28 cellular contexts compared by ENCODE assay signal in the genomic region with DNA sequence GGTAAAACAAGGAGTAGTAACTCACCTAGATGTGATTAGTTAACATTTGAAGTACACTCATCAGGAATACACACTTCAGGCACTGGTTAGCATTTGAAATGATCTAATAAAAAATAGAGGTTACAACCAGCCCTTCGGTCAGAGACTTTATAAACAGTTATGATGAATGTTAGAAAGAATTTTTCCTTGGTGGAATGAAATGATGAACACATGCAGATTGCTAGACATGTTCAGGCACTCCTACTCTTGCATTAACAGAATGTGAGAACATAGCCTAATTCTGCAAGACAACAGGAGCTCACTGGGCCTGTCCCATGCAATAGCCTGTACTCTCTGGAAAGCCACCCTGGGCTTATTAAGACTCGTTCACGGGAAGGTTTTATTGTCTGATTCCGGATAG. TPM values are rescaled to one million over a fixed set of nuclear protein-coding genes. Genes with fewer than 3 reads are reported as not detected.
DNase-seq lines count a peak whose midpoint lies in the region; ATAC-seq and TF ChIP-seq lines count a peak whose summit lies in the region.
"Had no signal": no experiment of that assay in that cellular context is flagged by ENCODE, and none has a peak within 500 bp of the region (broad histone marks: within the 10 kb centered on the region; RNA-seq: fewer than 3 reads in every experiment).

No MANE protein-coding gene starts in this region.

- no peaks in the 10 kb centered on the region for H3K36me3 ChIP-seq in RWPE2 (ENCODE audit: low read depth)
- no peaks in the 10 kb centered on the region for H3K36me3 ChIP-seq in esophagus muscularis mucosa
- H3K36me3 ChIP-seq: Peyer's patch had no signal

- TF ChIP-seq CTCF in RWPE2 (IDR thresholded peaks at IDR 0.05; ENCODE audit: poor library complexity, severe bottlenecking) (no peak), esophagus muscularis mucosa (IDR thresholded peaks at IDR 0.05) (no peak)

- H3K4me1 ChIP-seq in RWPE2 (ENCODE audit: insufficient read depth, poor library complexity, severe bottlenecking) (peaks cover 4% of the 10 kb centered on the region), esophagus muscularis mucosa (no peaks in the 10 kb centered on the region)
- H3K4me1 ChIP-seq: Peyer's patch had no signal

- WGBS in esophagus muscularis mucosa = 36% methylated on average over 4 of the region's 4 CpGs

- TF ChIP-seq EP300 in esophagus muscularis mucosa (IDR thresholded peaks at IDR 0.05) = no peak

- H3K27me3 ChIP-seq in RWPE2 (ENCODE audit: insufficient read depth, poor library complexity, severe bottlenecking) (no peaks in the 10 kb centered on the region), esophagus muscularis mucosa (no peaks in the 10 kb centered on the region)
- H3K27me3 ChIP-seq: Peyer's patch had no signal

- DNase-seq in AG08396 (ENCODE audit: low spot score) = peak; percentile 31
- peak; percentile 41 for DNase-seq in GM03348 (ENCODE audit: low spot score)
- DNase-seq in RWPE2 (ENCODE audit: low spot score) = no peak
- DNase-seq in esophagus muscularis mucosa (ENCODE audit: extremely low spot score) = peak; percentile 29
- no peak for DNase-seq in stimulated activated CD4-positive, alpha-beta T cell treated with anti-CD3 and anti-CD28 coated beads, Interleukin-2, amount 100 ng/mL, for 24 hours
- DNase-seq in NCI-H146 treated with DMSO at 0.1 percent for 48 hours (lab: John Stamatoyannopoulos, UW; ENCODE audit: unreplicated experiment) = no peak
- DNase-seq: C1 segment of cervical spinal cord; CD4-positive, alpha-beta memory T cell; COR-L47; EL; GDM1; KG1; NCI-H1092; NCI-H1436; NCI-H187 treated with DMSO at 0.1 percent for 48 hours; NCI-H2107; NCI-H2227 treated with DMSO at 0.1 percent for 48 hours; NCI-H69; Peyer's patch; SIG-M5; SW 1271 had no signal

- peak; percentile 70 for ATAC-seq in RWPE2 (ENCODE audit: low read depth)
- ATAC-seq in HG03159 (IDR thresholded peaks at IDR 0.05; ENCODE audit: unreplicated experiment) = no peak
- no peak for ATAC-seq in GM21723 (IDR thresholded peaks at IDR 0.05; ENCODE audit: unreplicated experiment)

- no peak overlapping the region for H3K4me3 ChIP-seq in RWPE2 (ENCODE audit: severe bottlenecking)
- H3K4me3 ChIP-seq in esophagus muscularis mucosa = no peak overlapping the region
- H3K4me3 ChIP-seq: Peyer's patch, SK-N-MC had no signal

- intact Hi-C loops in esophagus muscularis mucosa (cut with DNase I) = no loop called here

- no peak for TF ChIP-seq POLR2A in esophagus muscularis mucosa (IDR thresholded peaks at IDR 0.05; ENCODE audit: low read depth)

- H3K27ac ChIP-seq in RWPE2 (ENCODE audit: poor library complexity, severe bottlenecking) (peak overlapping the region; percentile 24), esophagus muscularis mucosa (replicated peaks in 1 of 4) (no peak overlapping the region)
- H3K27ac ChIP-seq: Peyer's patch, SK-N-MC had no signal

- no peaks in the 10 kb centered on the region for H3K9me3 ChIP-seq in RWPE2 (ENCODE audit: severe bottlenecking)
- peaks cover 0 to 25% (median 12%) of the 10 kb centered on the region in 4 donors for H3K9me3 ChIP-seq in esophagus muscularis mucosa

RNA-seq across cellular contexts. Expression of gene TECTB, which starts 47.3 kb away (rescaled TPM):
- total RNA-seq in esophagus muscularis mucosa = under 1 TPM in 1 of 4 donors, not detected in 3; 0.06 TPM
- total RNA-seq: A172; CD4-positive, alpha-beta memory T cell; H4; NCI-H460; OCI-LY7; Peyer's patch had no signal

RNA-seq across cellular contexts. Expression of gene GPAM, which starts 52.4 kb away (rescaled TPM):
- 1 to 10 TPM; 4.5 to 7.2 (median 6.5) TPM for total RNA-seq in esophagus muscularis mucosa

Comparison
In these comparisons a context has a peak if more than half of its experiments do, and no peak if none do; other contexts are left out.
1. DNase-seq: peak in AG08396 (single experiment), GM03348 (single experiment) and esophagus muscularis mucosa (single experiment); none in RWPE2 (single experiment), stimulated activated CD4-positive, alpha-beta T cell treated with anti-CD3 and anti-CD28 coated beads, Interleukin-2, amount 100 ng/mL, for 24 hours (0 of 2) and NCI-H146 treated with DMSO at 0.1 percent for 48 hours (single experiment).